In the genomic region with DNA sequence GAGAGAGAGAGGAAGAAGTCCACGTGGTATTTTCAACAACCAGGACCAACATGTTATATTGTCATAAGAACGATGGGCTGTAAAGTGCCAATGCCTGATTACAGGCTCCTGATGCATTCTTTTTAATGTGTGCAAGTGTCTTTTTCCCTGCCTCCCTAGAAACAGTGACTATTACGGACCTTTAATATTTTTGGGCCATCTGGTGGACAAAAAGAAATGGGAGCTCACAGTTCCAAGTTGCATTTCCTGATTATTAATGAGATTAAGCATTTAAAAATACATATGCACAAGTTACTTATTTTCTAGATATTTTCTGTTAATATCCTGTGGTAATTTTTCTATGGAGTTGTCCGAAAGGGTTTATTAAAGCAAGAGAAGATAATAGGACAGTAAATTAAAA, we compare ENCODE assay signal across 25 cellular contexts.
DNase-seq lines count a peak whose midpoint lies in the region; ATAC-seq, FAIRE-seq and TF ChIP-seq lines count a peak whose summit lies in the region.
"Had no signal": no experiment of that assay in that cellular context is flagged by ENCODE, and none has a peak within 500 bp of the region (broad histone marks: within the 10 kb centered on the region; RNA-seq: fewer than 3 reads in every experiment).

No MANE protein-coding gene starts in this region.

- H3K9me3 ChIP-seq in liver (ENCODE audit: control insufficient read depth in 4 of 4, low read length in 3 of 4) (no peaks in the 10 kb centered on the region), right lobe of liver (no peaks in the 10 kb centered on the region), kidney (ENCODE audit: control insufficient read depth in 1 of 2, low read length in 2 of 2) (no peaks in the 10 kb centered on the region)
- H3K9me3 ChIP-seq: Caco-2, HAP-1 had no signal

- no peaks in the 10 kb centered on the region for H3K4me1 Mint-ChIP-seq in chondrocyte (ENCODE audit: low read depth)
- H3K4me1 Mint-ChIP-seq: CD4-positive, alpha-beta memory T cell had no signal

- H3K9me3 Mint-ChIP-seq in chondrocyte (ENCODE audit: low read depth) = no peaks in the 10 kb centered on the region

- peaks cover 0 to 6% (median 1%) of the 10 kb centered on the region in 4 donors for H3K27me3 ChIP-seq in liver (ENCODE audit: control insufficient read depth in 4 of 4, insufficient read depth in 4 of 4, low read length in 3 of 4)
- no peaks in the 10 kb centered on the region for H3K27me3 ChIP-seq in right lobe of liver

- H3K36me3 ChIP-seq in liver (ENCODE audit: control insufficient read depth in 4 of 4, insufficient read depth in 3 of 4, low read depth in 1 of 4, low read length in 3 of 4) (no peaks in the 10 kb centered on the region), right lobe of liver (no peaks in the 10 kb centered on the region), kidney (ENCODE audit: control insufficient read depth in 1 of 2, insufficient read depth in 2 of 2, low read length in 2 of 2) (no peaks in the 10 kb centered on the region)
- H3K36me3 ChIP-seq: HAP-1 had no signal

- H3K27ac ChIP-seq in liver (ENCODE audit: low read depth in 1 of 2, low read length in 2 of 2) (no peak overlapping the region), right lobe of liver (no peak overlapping the region), kidney (ENCODE audit: low read depth in 2 of 2, low read length in 2 of 2) (no peak overlapping the region)
- H3K27ac ChIP-seq: GM23248, PC-9 had no signal

- H3K9ac ChIP-seq in liver (ENCODE audit: low read depth in 1 of 2, low read length in 2 of 2) (no peak overlapping the region), kidney (ENCODE audit: low read length in 2 of 2) (no peak overlapping the region)
- H3K9ac ChIP-seq: GM23248 had no signal

- 54% methylated on average over 4 of the region's 4 CpGs for WGBS in liver
- 33% methylated on average over 4 of the region's 4 CpGs for WGBS in right lobe of liver (ENCODE audit: insufficient coverage, low coverage, low lambda C conversion rate, missing lambda C conversion rate)

- peak; percentile 16 for TF ChIP-seq CTCF in liver (IDR thresholded peaks at IDR 0.05; ENCODE audit: low read depth, low read length, missing input control)
- TF ChIP-seq CTCF in right lobe of liver (IDR thresholded peaks at IDR 0.05) = no peak
- peak; percentile 40 for TF ChIP-seq CTCF in chondrocyte (IDR thresholded peaks at IDR 0.05)
- TF ChIP-seq CTCF in kidney (IDR thresholded peaks at IDR 0.05; ENCODE audit: borderline replicate concordance, extremely low read depth, insufficient read depth) = peak; percentile 13

- H3K4me3 ChIP-seq in liver (ENCODE audit: low read depth in 1 of 3, low read length in 3 of 3) = no peak overlapping the region
- no peak overlapping the region for H3K4me3 ChIP-seq in right lobe of liver
- H3K4me3 ChIP-seq in kidney (ENCODE audit: low read length in 2 of 2) = no peak overlapping the region
- H3K4me3 ChIP-seq: GM12878, GM23248, HAP-1, PC-9 had no signal

- TF ChIP-seq POLR2A in right lobe of liver (IDR thresholded peaks at IDR 0.05) (no peak), erythroblast (IDR thresholded peaks at IDR 0.05; ENCODE audit: low read length) (no peak)

- no peak for ATAC-seq in right lobe of liver
- ATAC-seq in HG03196 (IDR thresholded peaks at IDR 0.05; ENCODE audit: unreplicated experiment) = no peak
- ATAC-seq in GM19328 (IDR thresholded peaks at IDR 0.05; ENCODE audit: unreplicated experiment) = no peak
- ATAC-seq: GM12878 had no signal

- no peak for FAIRE-seq in kidney (lab: Jason Lieb, UNC)
- FAIRE-seq: GM12878, HTR-8/SVneo had no signal

- H3K4me1 ChIP-seq in liver (ENCODE audit: control insufficient read depth in 4 of 4, insufficient read depth in 4 of 4, low read length in 3 of 4) (no peaks in the 10 kb centered on the region), right lobe of liver (no peaks in the 10 kb centered on the region), kidney (ENCODE audit: control insufficient read depth in 1 of 2, insufficient read depth in 1 of 2, low read depth in 1 of 2, low read length in 2 of 2) (no peaks in the 10 kb centered on the region)
- H3K4me1 ChIP-seq: Caco-2, HAP-1 had no signal

- no peaks in the 10 kb centered on the region for H3K36me3 Mint-ChIP-seq in chondrocyte (ENCODE audit: low read depth)
- H3K36me3 Mint-ChIP-seq: CD4-positive, alpha-beta memory T cell had no signal

- H3K27me3 Mint-ChIP-seq in chondrocyte (ENCODE audit: low read depth) = no peaks in the 10 kb centered on the region
- H3K27me3 Mint-ChIP-seq: CD4-positive, alpha-beta memory T cell had no signal

- no peak overlapping the region for H3K4me3 Mint-ChIP-seq in chondrocyte (ENCODE audit: unreplicated experiment)
- H3K4me3 Mint-ChIP-seq: CD4-positive, alpha-beta memory T cell had no signal

- no peak for DNase-seq in right lobe of liver
- DNase-seq in chondrocyte (ENCODE audit: low spot score) = no peak
- no peak for DNase-seq in kidney
- no peak for DNase-seq in erythroblast (lab: John Stamatoyannopoulos, UW)
- DNase-seq: Caco-2; CD4-positive, alpha-beta memory T cell; DMS 273 treated with DMSO at 0.1 percent for 48 hours; DMS79 treated with DMSO at 0.1 percent for 48 hours; GM23248; KG1; NCI-H1105; NCI-H1694 treated with DMSO at 0.1 percent for 48 hours; NCI-H2081 treated with DMSO at 0.1 percent for 48 hours; NCI-H2171 treated with DMSO at 0.1 percent for 48 hours; NCI-H446; NCI-H526; PC-9; RPMI8226; SHP77 had no signal

- intact Hi-C loops in right lobe of liver (cut with DNase I) = no loop called here
- intact Hi-C loops in kidney (cut with DNase I) = no loop called here

- H3K27ac Mint-ChIP-seq in chondrocyte (ENCODE audit: unreplicated experiment) = no peak overlapping the region
- H3K27ac Mint-ChIP-seq: CD4-positive, alpha-beta memory T cell had no signal

- TF ChIP-seq RAD21 in liver (IDR thresholded peaks at IDR 0.05) = peak; percentile 35 to 39

TF ChIP-seq in liver, 16 proteins besides CTCF, POLR2A, EP300 and RAD21:
- TF ChIP-seq, protein P1, sequence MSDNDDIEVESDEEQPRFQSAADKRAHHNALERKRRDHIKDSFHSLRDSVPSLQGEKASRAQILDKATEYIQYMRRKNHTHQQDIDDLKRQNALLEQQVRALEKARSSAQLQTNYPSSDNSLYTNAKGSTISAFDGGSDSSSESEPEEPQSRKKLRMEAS (IDR thresholded peaks at IDR 0.05) = no peak
- no peak for TF ChIP-seq JUND (IDR thresholded peaks at IDR 0.05)

Comparison
In these comparisons a context has a peak if more than half of its experiments do, and no peak if none do; other contexts are left out.
1. CTCF ChIP-seq: peak in liver (single experiment), chondrocyte (single experiment) and kidney (single experiment); none in right lobe of liver (0 of 4).